ENCODE assay signal across 17 cellular contexts in the genomic region with DNA sequence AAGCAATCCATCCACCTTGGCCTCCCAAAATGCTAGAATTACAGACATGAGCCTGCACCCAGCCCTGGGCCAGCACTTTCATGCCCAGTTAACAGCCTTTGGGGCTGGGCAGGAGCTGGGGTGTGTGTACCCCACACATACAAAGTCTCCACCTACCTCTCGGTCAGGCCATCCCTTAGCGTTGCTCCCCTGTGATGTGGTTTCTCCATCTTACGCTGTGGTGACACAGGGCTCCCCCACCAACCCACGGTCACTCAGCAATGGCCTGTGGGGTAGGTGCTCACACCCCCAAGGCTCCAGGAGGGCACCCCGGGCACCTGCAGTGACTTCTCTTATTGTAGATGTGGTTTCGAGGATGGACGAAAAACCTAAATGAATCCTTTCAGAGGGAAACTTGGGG. TPM values are rescaled to one million over a fixed set of nuclear protein-coding genes. Genes with fewer than 3 reads are reported as not detected.
DNase-seq lines count a peak whose midpoint lies in the region; ATAC-seq and TF ChIP-seq lines count a peak whose summit lies in the region.
"Had no signal": no experiment of that assay in that cellular context is flagged by ENCODE, and none has a peak within 500 bp of the region (broad histone marks: within the 10 kb centered on the region; RNA-seq: fewer than 3 reads in every experiment).

No MANE protein-coding gene starts in this region.

- H3K27ac Mint-ChIP-seq in natural killer cell treated with Interleukin-12 subunit alpha and Interleukin-12 subunit beta and Interleukin-15 and Interleukin-18, amount 100 ng/mL, for 72 hours: no peak overlapping the region
- H3K27ac Mint-ChIP-seq in natural killer cell: no peak overlapping the region
- no peak overlapping the region for H3K27ac Mint-ChIP-seq in activated T-cell treated with anti-CD3 and anti-CD28 coated beads, Interleukin-2, amount 50 U/mL, for 72 hours
- H3K27ac Mint-ChIP-seq: CD4-positive, alpha-beta memory T cell; GM23338 had no signal

- no peaks in the 10 kb centered on the region for H3K36me3 Mint-ChIP-seq in natural killer cell treated with Interleukin-12 subunit alpha and Interleukin-12 subunit beta and Interleukin-15 and Interleukin-18, amount 100 ng/mL, for 72 hours
- H3K36me3 Mint-ChIP-seq in natural killer cell: no peaks in the 10 kb centered on the region
- no peaks in the 10 kb centered on the region for H3K36me3 Mint-ChIP-seq in activated T-cell treated with anti-CD3 and anti-CD28 coated beads, Interleukin-2, amount 50 U/mL, for 72 hours (ENCODE audit: insufficient read depth in 2 of 2)
- H3K36me3 Mint-ChIP-seq: CD4-positive, alpha-beta memory T cell had no signal

- no peak overlapping the region for H3K4me3 ChIP-seq in lower lobe of right lung
- no peak overlapping the region for H3K4me3 ChIP-seq in tibial artery
- H3K4me3 ChIP-seq in esophagus muscularis mucosa: no peak overlapping the region
- H3K4me3 ChIP-seq: GM23338 had no signal

- TF ChIP-seq CTCF in natural killer cell (IDR thresholded peaks at IDR 0.05): no peak
- TF ChIP-seq CTCF in lower lobe of right lung (IDR thresholded peaks at IDR 0.05): no peak
- TF ChIP-seq CTCF in tibial artery (IDR thresholded peaks at IDR 0.05): no peak
- TF ChIP-seq CTCF in esophagus muscularis mucosa (IDR thresholded peaks at IDR 0.05): no peak

- H3K9me3 Mint-ChIP-seq in natural killer cell treated with Interleukin-12 subunit alpha and Interleukin-12 subunit beta and Interleukin-15 and Interleukin-18, amount 100 ng/mL, for 72 hours: no peaks in the 10 kb centered on the region
- H3K9me3 Mint-ChIP-seq in natural killer cell: no peaks in the 10 kb centered on the region
- H3K9me3 Mint-ChIP-seq in activated T-cell treated with anti-CD3 and anti-CD28 coated beads, Interleukin-2, amount 50 U/mL, for 72 hours: no peaks in the 10 kb centered on the region
- H3K9me3 Mint-ChIP-seq: GM23338, H9 had no signal

- WGBS in esophagus muscularis mucosa: 85% methylated on average over 7 of the region's 7 CpGs

- H3K36me3 ChIP-seq in lower lobe of right lung (no peaks in the 10 kb centered on the region), tibial artery (no peaks in the 10 kb centered on the region), esophagus muscularis mucosa (no peaks in the 10 kb centered on the region)

- TF ChIP-seq POLR2A in esophagus muscularis mucosa (IDR thresholded peaks at IDR 0.05; ENCODE audit: low read depth): no peak

- no peaks in the 10 kb centered on the region for H3K27me3 ChIP-seq in lower lobe of right lung (ENCODE audit: low read depth)
- no peaks in the 10 kb centered on the region for H3K27me3 ChIP-seq in tibial artery
- H3K27me3 ChIP-seq in esophagus muscularis mucosa: no peaks in the 10 kb centered on the region

- ATAC-seq in natural killer cell treated with Interleukin-12 subunit alpha and Interleukin-12 subunit beta and Interleukin-15 and Interleukin-18, amount 100 ng/mL, for 72 hours: peak in 1 of 2 donors; percentile 44
- ATAC-seq in natural killer cell (no peak), lower lobe of right lung (no peak)
- ATAC-seq in activated T-cell treated with anti-CD3 and anti-CD28 coated beads, Interleukin-2, amount 50 U/mL, for 72 hours (replicated peaks in 1 of 2): no peak
- ATAC-seq: GM23338, HCT116 had no signal

- H3K4me1 Mint-ChIP-seq in natural killer cell treated with Interleukin-12 subunit alpha and Interleukin-12 subunit beta and Interleukin-15 and Interleukin-18, amount 100 ng/mL, for 72 hours (ENCODE audit: low read depth in 2 of 2): peaks cover 0 to 3% of the 10 kb centered on the region in 2 donors
- no peaks in the 10 kb centered on the region for H3K4me1 Mint-ChIP-seq in natural killer cell
- no peaks in the 10 kb centered on the region for H3K4me1 Mint-ChIP-seq in activated T-cell treated with anti-CD3 and anti-CD28 coated beads, Interleukin-2, amount 50 U/mL, for 72 hours (ENCODE audit: low read depth)
- H3K4me1 Mint-ChIP-seq: GM23338 had no signal

- H3K4me3 Mint-ChIP-seq in natural killer cell treated with Interleukin-12 subunit alpha and Interleukin-12 subunit beta and Interleukin-15 and Interleukin-18, amount 100 ng/mL, for 72 hours: no peak overlapping the region
- H3K4me3 Mint-ChIP-seq in natural killer cell: no peak overlapping the region
- H3K4me3 Mint-ChIP-seq in activated T-cell treated with anti-CD3 and anti-CD28 coated beads, Interleukin-2, amount 50 U/mL, for 72 hours: no peak overlapping the region
- H3K4me3 Mint-ChIP-seq: CD4-positive, alpha-beta memory T cell; GM23338; H9 had no signal

- H3K4me1 ChIP-seq in lower lobe of right lung (peaks cover 3% of the 10 kb centered on the region), tibial artery (peaks cover 0 to 78% (median 60%) of the 10 kb centered on the region in 4 donors), esophagus muscularis mucosa (peaks cover 0 to 26% (median 10%) of the 10 kb centered on the region in 4 donors)

- no peak for TF ChIP-seq EP300 in esophagus muscularis mucosa (IDR thresholded peaks at IDR 0.05)

- no peaks in the 10 kb centered on the region for H3K9me3 ChIP-seq in lower lobe of right lung
- no peaks in the 10 kb centered on the region for H3K9me3 ChIP-seq in tibial artery
- no peaks in the 10 kb centered on the region for H3K9me3 ChIP-seq in esophagus muscularis mucosa

- H3K27ac ChIP-seq in lower lobe of right lung (no peak overlapping the region), tibial artery (peak overlapping the region; percentile 88 to 89), esophagus muscularis mucosa (replicated peaks in 1 of 4) (no peak overlapping the region)

- H3K27me3 Mint-ChIP-seq in natural killer cell treated with Interleukin-12 subunit alpha and Interleukin-12 subunit beta and Interleukin-15 and Interleukin-18, amount 100 ng/mL, for 72 hours: peaks cover 0 to 7% of the 10 kb centered on the region in 2 donors
- peaks cover 4 to 8% of the 10 kb centered on the region in 2 donors for H3K27me3 Mint-ChIP-seq in natural killer cell (ENCODE audit: low read depth in 2 of 2)
- H3K27me3 Mint-ChIP-seq in activated T-cell treated with anti-CD3 and anti-CD28 coated beads, Interleukin-2, amount 50 U/mL, for 72 hours (ENCODE audit: low read depth): peaks cover 5% of the 10 kb centered on the region

- peak; percentile 54 for DNase-seq in natural killer cell treated with Interleukin-12 subunit alpha and Interleukin-12 subunit beta and Interleukin-15 and Interleukin-18, amount 100 ng/mL, for 72 hours (ENCODE audit: low spot score)
- no peak for DNase-seq in natural killer cell
- DNase-seq in lower lobe of right lung: peak; percentile 22
- DNase-seq in tibial artery: no peak
- no peak for DNase-seq in activated T-cell treated with anti-CD3 and anti-CD28 coated beads, Interleukin-2, amount 50 U/mL, for 72 hours
- no peak for DNase-seq in 8988T
- DNase-seq in esophagus muscularis mucosa (ENCODE audit: extremely low spot score): no peak
- DNase-seq: C1 segment of cervical spinal cord; Calu3; CD4-positive, alpha-beta memory T cell; COR-L47; DMS53; DMS79 treated with DMSO at 0.1 percent for 48 hours; GF-D8; H9 had no signal

- intact Hi-C loops in natural killer cell (cut with micrococcal nuclease) (no loop called here), lower lobe of right lung (cut with DNase I) (no loop called here), tibial artery (cut with DNase I; ENCODE audit: low total_unique reads) (no loop called here), esophagus muscularis mucosa (cut with DNase I) (no loop called here)

RNA-seq across cellular contexts. Expression of a gene that starts 58.8 kb away (rescaled TPM):
- total RNA-seq in natural killer cell treated with Interleukin-12 subunit alpha and Interleukin-12 subunit beta and Interleukin-15 and Interleukin-18, amount 100 ng/mL, for 72 hours: 1 to 10 TPM; 1.9 to 2.3 TPM
- total RNA-seq in natural killer cell: 1 to 10 TPM in 2 of 3 donors, under 1 TPM in 1; 0.99 to 2.4 (median 1.4) TPM
- 27.6 TPM for total RNA-seq in lower lobe of right lung
- total RNA-seq in activated T-cell treated with anti-CD3 and anti-CD28 coated beads, Interleukin-2, amount 50 U/mL, for 72 hours: 1 to 10 TPM; 7.0 to 7.8 TPM
- 10 to 100 TPM; 15.4 to 24.0 (median 17.4) TPM for total RNA-seq in esophagus muscularis mucosa

Comparison
In these comparisons a context has a peak if more than half of its experiments do, and no peak if none do; other contexts are left out.
1. DNase-seq: peak in natural killer cell treated with Interleukin-12 subunit alpha and Interleukin-12 subunit beta and Interleukin-15 and Interleukin-18, amount 100 ng/mL, for 72 hours (single experiment) and lower lobe of right lung (single experiment); none in natural killer cell (single experiment), tibial artery (0 of 2), activated T-cell treated with anti-CD3 and anti-CD28 coated beads, Interleukin-2, amount 50 U/mL, for 72 hours (0 of 2), 8988T (single experiment) and esophagus muscularis mucosa (single experiment).
2. H3K27ac ChIP-seq: peak in tibial artery (2 of 2); none in lower lobe of right lung (single experiment) and esophagus muscularis mucosa (0 of 4).